23 cellular contexts compared by ENCODE assay signal in genomic region chr3:13122101-13123055, GRCh38. TPM values are rescaled to one million over a fixed set of nuclear protein-coding genes. Genes with fewer than 3 reads are reported as not detected.
A peak's percentile ranks its signal among the peaks of the same experiment; 100 is the strongest.
DNase-seq lines count a peak whose midpoint lies in the region; ATAC-seq and TF ChIP-seq lines count a peak whose summit lies in the region.
"Had no signal": no experiment of that assay in that cellular context is flagged by ENCODE, and none has a peak within 500 bp of the region (broad histone marks: within the 10 kb centered on the region; RNA-seq: fewer than 3 reads in every experiment).

No MANE protein-coding gene starts in this region.

- no peaks in the 10 kb centered on the region for H3K4me1 Mint-ChIP-seq in progenitor cell of endocrine pancreas (ENCODE audit: low read depth)

- peaks cover 3% of the 10 kb centered on the region for H3K27me3 Mint-ChIP-seq in progenitor cell of endocrine pancreas

- no peak overlapping the region for H3K27ac Mint-ChIP-seq in progenitor cell of endocrine pancreas
- H3K27ac Mint-ChIP-seq: nephron had no signal

- H3K36me3 Mint-ChIP-seq in progenitor cell of endocrine pancreas (ENCODE audit: insufficient read depth), result no peaks in the 10 kb centered on the region
- H3K36me3 Mint-ChIP-seq: brain had no signal

- no peak overlapping the region for H3K4me3 Mint-ChIP-seq in progenitor cell of endocrine pancreas (ENCODE audit: low read depth)
- H3K4me3 Mint-ChIP-seq: activated T-cell treated with anti-CD3 and anti-CD28 coated beads, Interleukin-2, amount 50 U/mL, for 4 hours; brain; nephron had no signal

- intact Hi-C loops in sciatic nerve (cut with DNase I), result no loop called here

- H3K9me3 Mint-ChIP-seq in progenitor cell of endocrine pancreas (ENCODE audit: low read depth), result no peaks in the 10 kb centered on the region
- H3K9me3 Mint-ChIP-seq: activated T-cell treated with anti-CD3 and anti-CD28 coated beads, Interleukin-2, amount 50 U/mL, for 4 hours; nephron had no signal

- peak; percentile 43 for DNase-seq in NCI-H146 treated with DMSO at 0.1 percent for 48 hours (lab: John Stamatoyannopoulos, UW; ENCODE audit: unreplicated experiment)
- DNase-seq in NCI-H146 (lab: John Stamatoyannopoulos, UW), result no peak
- DNase-seq in DMS79 treated with DMSO at 0.1 percent for 48 hours (lab: John Stamatoyannopoulos, UW), result peak; percentile 46
- DNase-seq in islet precursor cell, result peak; percentile 24
- no peak for DNase-seq in sciatic nerve (ENCODE audit: low spot score)
- DNase-seq in T1000 (lab: John Stamatoyannopoulos, UW), result no peak
- DNase-seq in progenitor cell of endocrine pancreas (ENCODE audit: low spot score, unreplicated experiment), result no peak
- DNase-seq: activated CD4-positive, alpha-beta T cell treated with anti-CD3 and anti-CD28 coated beads, Interleukin-2, amount 50 U/mL, for 1 hour; activated CD4-positive, CD25-positive, alpha-beta regulatory T cell; activated naive CD4-positive, alpha-beta T cell; activated T-cell treated with anti-CD3 and anti-CD28 coated beads, Interleukin-2, amount 50 U/mL, for 4 hours; cerebellar nuclear complex; DMS53; kidney glomerular epithelial cell; MM.1S; NCI-H2081 treated with DMSO at 0.1 percent for 48 hours; NCI-H345; NCI-H774; ovary; RPMI8226 had no signal

- TF ChIP-seq CTCF in progenitor cell of endocrine pancreas (IDR thresholded peaks at IDR 0.05; ENCODE audit: unreplicated experiment), result no peak

- ATAC-seq in sciatic nerve (peak; percentile 22), HG03378 (IDR thresholded peaks at IDR 0.05; ENCODE audit: unreplicated experiment) (no peak)
- ATAC-seq: activated T-cell treated with anti-CD3 and anti-CD28 coated beads, Interleukin-2, amount 50 U/mL, for 4 hours had no signal

RNA-seq across cellular contexts. Expression of gene IQSEC1, which starts 49.1 kb away (rescaled TPM):
- total RNA-seq in sciatic nerve (77.5 TPM), progenitor cell of endocrine pancreas (33.2 and 34.2 TPM in 2 replicates)

Comparison
In these comparisons a context has a peak if more than half of its experiments do, and no peak if none do; other contexts are left out.
1. DNase-seq: peak in NCI-H146 treated with DMSO at 0.1 percent for 48 hours (single experiment), DMS79 treated with DMSO at 0.1 percent for 48 hours (single experiment) and islet precursor cell (single experiment); none in NCI-H146 (single experiment), sciatic nerve (single experiment), T1000 (single experiment) and progenitor cell of endocrine pancreas (single experiment).